16 cellular contexts compared by ENCODE assay signal in the genomic region with DNA sequence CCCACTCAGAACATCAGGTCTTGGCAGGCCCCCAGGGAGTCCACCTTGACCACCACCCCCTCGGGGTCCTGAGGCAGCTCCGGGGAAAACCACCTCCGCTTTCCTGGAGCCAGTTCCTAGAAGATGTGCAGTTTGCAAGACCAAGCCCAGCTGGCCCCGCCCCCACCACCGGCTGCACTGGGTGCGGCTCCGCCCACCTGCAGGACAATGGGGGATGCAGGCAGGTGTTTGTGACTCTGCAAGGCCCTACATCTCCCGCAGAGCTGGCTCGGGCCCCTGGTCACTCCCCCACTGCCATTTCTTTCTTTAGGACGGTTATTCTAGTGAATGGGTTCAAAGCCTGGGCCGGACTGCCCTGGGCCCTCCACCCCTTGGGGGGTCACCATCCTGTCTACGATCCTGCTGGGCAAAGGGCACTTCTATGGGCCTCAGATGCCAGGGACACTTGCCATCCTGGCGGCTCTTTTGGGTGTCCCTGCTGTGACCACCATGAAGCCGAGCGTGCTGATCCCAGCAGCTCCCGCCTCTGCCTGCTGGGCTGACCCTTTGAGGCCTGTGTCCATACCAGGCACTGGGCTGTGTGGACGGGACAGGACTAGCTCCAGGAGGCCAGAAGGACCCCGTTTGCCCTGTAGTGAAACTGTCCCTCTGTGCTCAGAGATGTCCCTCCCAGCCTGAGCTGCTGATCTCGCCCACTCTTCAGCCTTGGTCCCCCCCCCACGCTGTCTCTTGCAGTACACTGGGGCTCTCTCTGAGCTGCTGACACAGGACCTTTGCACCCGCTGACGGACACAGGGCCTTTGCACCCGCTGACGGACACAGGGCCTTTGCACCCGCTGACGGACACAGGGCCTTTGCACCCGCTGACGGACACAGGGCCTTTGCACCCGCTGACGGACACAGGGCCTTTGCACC. TPM values are rescaled to one million over a fixed set of nuclear protein-coding genes. Genes with fewer than 3 reads are reported as not detected.
A peak's percentile ranks its signal among the peaks of the same experiment; 100 is the strongest.
DNase-seq lines count a peak whose midpoint lies in the region; ATAC-seq lines count a peak whose summit lies in the region.
"Had no signal": no experiment of that assay in that cellular context is flagged by ENCODE, and none has a peak within 500 bp of the region (broad histone marks: within the 10 kb centered on the region; RNA-seq: fewer than 3 reads in every experiment).

No MANE protein-coding gene starts in this region.

- H3K4me1 ChIP-seq in mesenchymal stem cell (ENCODE audit: control insufficient read depth, insufficient read depth, low read depth, low read length) = peaks cover 33% of the 10 kb centered on the region

- peak; percentile 52 for DNase-seq in DMS79 treated with DMSO at 0.1 percent for 48 hours (lab: John Stamatoyannopoulos, UW)
- peak; percentile 79 to 96 (median 91) for DNase-seq in NCI-H1417 (lab: John Stamatoyannopoulos, UW)
- DNase-seq in NCI-H748 treated with DMSO at 0.1 percent for 48 hours (lab: John Stamatoyannopoulos, UW) = peak; percentile 53
- no peak for DNase-seq in mesenchymal stem cell
- no peak for DNase-seq in Right ventricle myocardium inferior (ENCODE audit: missing footprints)
- DNase-seq: activated CD8-positive, alpha-beta memory T cell treated with anti-CD3 and anti-CD28 coated beads for 24 hours; activated effector memory CD4-positive, alpha-beta T cell treated with anti-CD3 and anti-CD28 coated beads, Interleukin-2, amount 50 U/mL, for 16 hours; GM23248; hippocampal formation; SJCRH30; stimulated activated CD4-positive, alpha-beta T cell treated with anti-CD3 and anti-CD28 coated beads, Interleukin-4, amount 100 ng/mL, for 4 hours; T1000 had no signal

- intact Hi-C loops in Right ventricle myocardium inferior (cut with DNase I) = no loop called here

- H3K23ac ChIP-seq in mesenchymal stem cell (ENCODE audit: low read length in 2 of 2) = no peak overlapping the region

- H3K4me2 ChIP-seq in mesenchymal stem cell (ENCODE audit: low read length, poor library complexity, severe bottlenecking) = no peak overlapping the region

- H4K8ac ChIP-seq in mesenchymal stem cell (ENCODE audit: low read length) = no peak overlapping the region

- H3K27ac ChIP-seq in mesenchymal stem cell (ENCODE audit: low read length, poor library complexity, severe bottlenecking) = no peak overlapping the region
- H3K27ac ChIP-seq: GM23248, SJCRH30 had no signal

- no peak overlapping the region for H3K14ac ChIP-seq in mesenchymal stem cell (ENCODE audit: low read length in 2 of 2)

- WGBS in mesenchymal stem cell = 68% methylated on average over 20 of the region's 30 CpGs

- H3K4ac ChIP-seq in mesenchymal stem cell (ENCODE audit: low read depth in 1 of 2, low read length in 2 of 2) = no peak overlapping the region

- H3K18ac ChIP-seq in mesenchymal stem cell (ENCODE audit: low read depth in 1 of 2, low read length in 2 of 2) = no peak overlapping the region

- peaks cover 0 to 4% of the 10 kb centered on the region in 2 experiments for H3K36me3 ChIP-seq in mesenchymal stem cell (ENCODE audit: control insufficient read depth in 1 of 2, insufficient read depth in 2 of 2, low read depth in 1 of 2, low read length in 2 of 2)
- H3K36me3 ChIP-seq: SJCRH30 had no signal

- no peaks in the 10 kb centered on the region for H3K9me3 ChIP-seq in mesenchymal stem cell (ENCODE audit: control insufficient read depth, low read length)
- H3K9me3 ChIP-seq: SJCRH30 had no signal

- ATAC-seq in Right ventricle myocardium inferior (no peak), HG03139 (IDR thresholded peaks at IDR 0.05; ENCODE audit: unreplicated experiment) (no peak), esophagus mucosa (no peak)
- ATAC-seq: sciatic nerve; stimulated activated effector memory CD8-positive, alpha-beta T cell treated with anti-CD3 and anti-CD28 coated beads, Interleukin-12 subunit alpha, Interleukin-12 subunit beta, amount 100 ng/mL, for 72 hours had no signal

- H3K9ac ChIP-seq in mesenchymal stem cell (ENCODE audit: low read length) = no peak overlapping the region
- H3K9ac ChIP-seq: GM23248 had no signal

- no peak overlapping the region for H2BK12ac ChIP-seq in mesenchymal stem cell (ENCODE audit: low read length in 2 of 2)

- H2AK5ac ChIP-seq in mesenchymal stem cell (ENCODE audit: low read length, severe bottlenecking) = no peak overlapping the region

- H3K79me1 ChIP-seq in mesenchymal stem cell (replicated peaks; ENCODE audit: low read length, poor library complexity, severe bottlenecking) = no peaks in the 10 kb centered on the region

- H2BK15ac ChIP-seq in mesenchymal stem cell (ENCODE audit: low read depth, poor library complexity, severe bottlenecking) = peak overlapping the region; percentile 33

- H4K91ac ChIP-seq in mesenchymal stem cell (ENCODE audit: low read length) = no peak overlapping the region

- no peak overlapping the region for H2BK5ac ChIP-seq in mesenchymal stem cell (ENCODE audit: low read depth, low read length, poor library complexity, severe bottlenecking)

- H3K4me3 ChIP-seq in mesenchymal stem cell (ENCODE audit: insufficient read depth in 1 of 2, low read depth in 1 of 2, low read length in 2 of 2) = no peak overlapping the region
- H3K4me3 ChIP-seq: GM23248, SJCRH30 had no signal

- peaks cover 17 to 44% of the 10 kb centered on the region in 2 experiments for H3K27me3 ChIP-seq in mesenchymal stem cell (ENCODE audit: control insufficient read depth in 1 of 2, insufficient read depth in 1 of 2, low read length in 2 of 2)

- no peak overlapping the region for H2BK120ac ChIP-seq in mesenchymal stem cell (ENCODE audit: low read depth, low read length)

- H2AFZ ChIP-seq in mesenchymal stem cell (ENCODE audit: low read depth, low read length) = no peak overlapping the region
- H2AFZ ChIP-seq: GM23248 had no signal

RNA-seq across cellular contexts. Expression of gene NACC2, which starts 5.9 kb away (rescaled TPM):
- polyA plus RNA-seq in mesenchymal stem cell (2013, experiment 1 of 2) = 25.9 TPM
- polyA plus RNA-seq in mesenchymal stem cell (2013, experiment 2 of 2) = 26.0 TPM
- total RNA-seq in Right ventricle myocardium inferior (37.0 TPM), esophagus mucosa (7.0 TPM)

RNA-seq across cellular contexts. Expression of gene TMEM250, which starts 17.7 kb away (rescaled TPM):
- polyA plus RNA-seq in mesenchymal stem cell (2013, experiment 1 of 2) = 18.1 TPM
- 17.5 TPM for polyA plus RNA-seq in mesenchymal stem cell (2013, experiment 2 of 2)
- total RNA-seq in Right ventricle myocardium inferior = 18.7 TPM
- total RNA-seq in esophagus mucosa = 32.6 TPM

Comparison
In these comparisons a context has a peak if more than half of its experiments do, and no peak if none do; other contexts are left out.
1. DNase-seq: peak in DMS79 treated with DMSO at 0.1 percent for 48 hours (single experiment), NCI-H1417 (3 of 3) and NCI-H748 treated with DMSO at 0.1 percent for 48 hours (single experiment); none in mesenchymal stem cell (single experiment) and Right ventricle myocardium inferior (single experiment).